31 cellular contexts compared by ENCODE assay signal in the genomic region with DNA sequence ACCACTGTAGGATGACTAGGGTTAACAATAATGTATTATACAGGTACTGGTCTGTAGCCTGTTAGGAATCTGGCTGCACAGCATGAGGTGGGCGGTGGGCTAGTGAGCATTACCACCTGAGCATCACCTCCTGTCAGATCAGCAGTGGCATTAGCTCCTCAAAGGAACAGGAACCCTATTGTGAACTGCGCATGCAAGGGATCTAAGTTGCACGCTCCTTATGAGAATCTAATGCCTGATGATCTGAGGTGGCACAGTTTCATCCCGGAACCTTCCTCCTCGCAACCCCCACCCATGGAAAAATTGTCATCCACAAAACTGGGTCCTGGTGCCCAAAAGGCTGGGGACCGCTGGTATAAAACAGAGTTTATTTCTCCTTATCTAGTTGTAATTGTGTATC.
DNase-seq lines count a peak whose midpoint lies in the region; ATAC-seq, FAIRE-seq and TF ChIP-seq lines count a peak whose summit lies in the region.
"Had no signal": no experiment of that assay in that cellular context is flagged by ENCODE, and none has a peak within 500 bp of the region (broad histone marks: within the 10 kb centered on the region; RNA-seq: fewer than 3 reads in every experiment).

No MANE protein-coding gene starts in this region.

- CTCF ChIA-PET in RWPE1 (lab: Yijun Ruan, JAX), result no interaction called here

- ATAC-seq in upper lobe of left lung (ENCODE audit: low FRiP score in 2 of 2) (no peak), HG03280 (IDR thresholded peaks at IDR 0.05; ENCODE audit: unreplicated experiment) (no peak)
- ATAC-seq: activated CD8-positive, alpha-beta T cell treated with anti-CD3 and anti-CD28 coated beads, Interleukin-2, amount 10 ng/mL, durations not matched to agents 7 days and 5 days; natural killer cell treated with Interleukin-12 subunit alpha and Interleukin-12 subunit beta and Interleukin-15 and Interleukin-18, amount 100 ng/mL, for 72 hours; stimulated activated effector memory CD8-positive, alpha-beta T cell treated with anti-CD3 and anti-CD28 coated beads, Interleukin-12 subunit alpha, Interleukin-12 subunit beta, amount 100 ng/mL, for 72 hours had no signal

- no peaks in the 10 kb centered on the region for H3K9me3 Mint-ChIP-seq in nephron
- H3K9me3 Mint-ChIP-seq: natural killer cell treated with Interleukin-12 subunit alpha and Interleukin-12 subunit beta and Interleukin-15 and Interleukin-18, amount 100 ng/mL, for 72 hours; stimulated activated effector memory CD8-positive, alpha-beta T cell treated with anti-CD3 and anti-CD28 coated beads, Interleukin-12 subunit alpha, Interleukin-12 subunit beta, amount 100 ng/mL, for 72 hours had no signal

- H3K4me1 Mint-ChIP-seq in nephron, result peaks cover 79% of the 10 kb centered on the region
- H3K4me1 Mint-ChIP-seq: activated naive CD8-positive, alpha-beta T cell treated with anti-CD3 and anti-CD28 coated beads, Interleukin-2, amount 10 ng/mL, durations not matched to agents 7 days and 5 days had no signal

- H3K4me1 ChIP-seq in esophagus muscularis mucosa, result peaks cover 14 to 33% (median 28%) of the 10 kb centered on the region in 4 donors
- H3K4me1 ChIP-seq in upper lobe of left lung, result peaks cover 7 to 8% (median 7%) of the 10 kb centered on the region in 4 donors
- H3K4me1 ChIP-seq: BLaER1 had no signal

- TF ChIP-seq EP300 in esophagus muscularis mucosa (IDR thresholded peaks at IDR 0.05) (no peak), upper lobe of left lung (IDR thresholded peaks at IDR 0.05) (no peak)

- intact Hi-C loops in esophagus muscularis mucosa (cut with DNase I), result no loop called here

- FAIRE-seq in GM19239 (lab: Jason Lieb, UNC) (no peak), RCC 7860 (lab: Jason Lieb, UNC) (no peak)
- FAIRE-seq: astrocyte, GM12892 had no signal

- H3K36me3 ChIP-seq in esophagus muscularis mucosa (no peaks in the 10 kb centered on the region), upper lobe of left lung (no peaks in the 10 kb centered on the region)
- H3K36me3 ChIP-seq: BLaER1, left ventricle myocardium inferior, WERI-Rb-1 had no signal

- no peak overlapping the region for H3K4me3 ChIP-seq in esophagus muscularis mucosa
- no peak overlapping the region for H3K4me3 ChIP-seq in upper lobe of left lung
- H3K4me3 ChIP-seq: BLaER1, coronary artery, left ventricle myocardium inferior, PC-9 had no signal

- H3K27ac Mint-ChIP-seq in nephron, result peak overlapping the region in 2 of 3 experiments; percentile 83 to 96
- H3K27ac Mint-ChIP-seq: activated CD8-positive, alpha-beta T cell treated with anti-CD3 and anti-CD28 coated beads, Interleukin-2, amount 10 ng/mL, durations not matched to agents 7 days and 5 days; activated naive CD8-positive, alpha-beta T cell treated with anti-CD3 and anti-CD28 coated beads, Interleukin-2, amount 10 ng/mL, durations not matched to agents 7 days and 5 days; H9 had no signal

- TF ChIP-seq CTCF in RWPE1 (conservative IDR thresholded peaks at IDR 0.05; ENCODE audit: low read depth) (no peak), esophagus muscularis mucosa (IDR thresholded peaks at IDR 0.05) (no peak), nephron (IDR thresholded peaks at IDR 0.05; ENCODE audit: unreplicated experiment in 3 of 3) (no peak), upper lobe of left lung (IDR thresholded peaks at IDR 0.05) (no peak)

- no peak overlapping the region for H3K4me3 Mint-ChIP-seq in nephron
- H3K4me3 Mint-ChIP-seq: activated CD8-positive, alpha-beta T cell treated with anti-CD3 and anti-CD28 coated beads, Interleukin-2, amount 10 ng/mL, durations not matched to agents 7 days and 5 days; activated naive CD8-positive, alpha-beta T cell treated with anti-CD3 and anti-CD28 coated beads, Interleukin-2, amount 10 ng/mL, durations not matched to agents 7 days and 5 days; natural killer cell treated with Interleukin-12 subunit alpha and Interleukin-12 subunit beta and Interleukin-15 and Interleukin-18, amount 100 ng/mL, for 72 hours; stimulated activated effector memory CD8-positive, alpha-beta T cell treated with anti-CD3 and anti-CD28 coated beads, Interleukin-12 subunit alpha, Interleukin-12 subunit beta, amount 100 ng/mL, for 72 hours had no signal

- 96% methylated on average over 4 of the region's 6 CpGs for WGBS in esophagus muscularis mucosa
- WGBS in upper lobe of left lung, 2 donors, result 97 to 99% methylated on average over 6 of the region's 6 CpGs

- H3K9me3 ChIP-seq in esophagus muscularis mucosa (no peaks in the 10 kb centered on the region), upper lobe of left lung (no peaks in the 10 kb centered on the region)
- H3K9me3 ChIP-seq: BLaER1, left ventricle myocardium inferior had no signal

- H3K27me3 ChIP-seq in esophagus muscularis mucosa, result no peaks in the 10 kb centered on the region
- no peaks in the 10 kb centered on the region for H3K27me3 ChIP-seq in upper lobe of left lung
- H3K27me3 ChIP-seq: BLaER1 had no signal

- H3K27ac ChIP-seq in RWPE1, result peak overlapping the region; percentile 74
- H3K27ac ChIP-seq in esophagus muscularis mucosa (replicated peaks in 1 of 4), result peak overlapping the region; percentile 66 to 77 (median 67)
- H3K27ac ChIP-seq in upper lobe of left lung, result peak overlapping the region; percentile 24 to 47 (median 42)
- H3K27ac ChIP-seq: BLaER1, PC-9, WERI-Rb-1 had no signal

- H3K27me3 Mint-ChIP-seq in nephron (ENCODE audit: low read depth), result no peaks in the 10 kb centered on the region
- H3K27me3 Mint-ChIP-seq: activated naive CD8-positive, alpha-beta T cell treated with anti-CD3 and anti-CD28 coated beads, Interleukin-2, amount 10 ng/mL, durations not matched to agents 7 days and 5 days; natural killer cell treated with Interleukin-12 subunit alpha and Interleukin-12 subunit beta and Interleukin-15 and Interleukin-18, amount 100 ng/mL, for 72 hours had no signal

- H3K36me3 Mint-ChIP-seq in nephron (ENCODE audit: low read depth), result no peaks in the 10 kb centered on the region
- H3K36me3 Mint-ChIP-seq: natural killer cell treated with Interleukin-12 subunit alpha and Interleukin-12 subunit beta and Interleukin-15 and Interleukin-18, amount 100 ng/mL, for 72 hours; stimulated activated effector memory CD8-positive, alpha-beta T cell treated with anti-CD3 and anti-CD28 coated beads, Interleukin-12 subunit alpha, Interleukin-12 subunit beta, amount 100 ng/mL, for 72 hours had no signal

- TF ChIP-seq POLR2A in esophagus muscularis mucosa (IDR thresholded peaks at IDR 0.05; ENCODE audit: low read depth) (no peak), upper lobe of left lung (IDR thresholded peaks at IDR 0.05) (no peak)

- no peak for DNase-seq in RWPE1 (ENCODE audit: low spot score)
- DNase-seq in esophagus muscularis mucosa (ENCODE audit: extremely low spot score), result peak; percentile 60
- DNase-seq in upper lobe of left lung, result no peak
- no peak for DNase-seq in NCI-H446 (lab: John Stamatoyannopoulos, UW)
- no peak for DNase-seq in GM19239 (ENCODE audit: insufficient read length, low spot score)
- no peak for DNase-seq in RCC 7860 (ENCODE audit: low spot score)
- DNase-seq: activated CD4-positive, alpha-beta T cell treated with anti-CD3 and anti-CD28 coated beads for 4 hours; activated CD8-positive, alpha-beta T cell treated with anti-CD3 and anti-CD28 coated beads, Interleukin-2, amount 10 ng/mL, durations not matched to agents 7 days and 5 days; activated naive CD8-positive, alpha-beta T cell treated with anti-CD3 and anti-CD28 coated beads, Interleukin-2, amount 10 ng/mL, durations not matched to agents 7 days and 5 days; effector memory CD4-positive, alpha-beta T cell; H9; islet precursor cell; KG1; left ventricle myocardium inferior; MM.1S; NCI-H1105 treated with DMSO at 0.1 percent for 48 hours; NCI-H187 treated with DMSO at 0.1 percent for 48 hours; NCI-H526 treated with DMSO at 0.1 percent for 48 hours; NK-92 treated with Interleukin-12 subunit alpha and Interleukin-12 subunit beta, amount 100 ng/mL, for 24 hours; SHP77 treated with DMSO at 0.1 percent for 48 hours; T-helper 9 cell; WERI-Rb-1 had no signal

- POLR2A ChIA-PET in RWPE1 (lab: Yijun Ruan, JAX; ENCODE audit: low non-redundant PET), result no interaction called here
